Comparison of ENCODE assay signal across 4 cellular contexts in the genomic region with DNA sequence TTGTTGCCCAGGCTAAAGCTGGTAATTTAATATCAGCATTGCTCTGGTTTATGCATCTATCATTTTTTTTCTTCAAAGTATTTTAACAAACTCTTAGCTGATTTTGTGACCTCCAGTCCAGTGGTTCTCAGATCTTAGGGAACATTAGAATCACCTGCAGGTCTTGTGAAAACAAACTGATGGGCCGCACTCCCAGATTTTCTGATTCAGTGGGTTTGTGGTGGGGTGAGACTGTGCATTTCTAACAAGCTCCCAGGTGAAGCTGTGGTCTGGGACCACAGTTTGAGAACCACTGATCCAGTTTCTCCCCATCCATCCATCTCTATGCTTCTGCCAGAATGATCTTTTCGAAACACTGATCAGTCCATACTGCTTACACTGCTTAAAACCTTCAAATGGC.
"Had no signal": no experiment of that assay in that cellular context is flagged by ENCODE, and none has a peak within 500 bp of the region (broad histone marks: within the 10 kb centered on the region; RNA-seq: fewer than 3 reads in every experiment).

No MANE protein-coding gene starts in this region.

- DNase-seq: GM23248, GOT3, H9, KBM-7 had no signal

- H3K4me3 ChIP-seq: GM23248 had no signal

- H3K27ac ChIP-seq: GM23248 had no signal
